9 cellular contexts compared by ENCODE assay signal in the genomic region with DNA sequence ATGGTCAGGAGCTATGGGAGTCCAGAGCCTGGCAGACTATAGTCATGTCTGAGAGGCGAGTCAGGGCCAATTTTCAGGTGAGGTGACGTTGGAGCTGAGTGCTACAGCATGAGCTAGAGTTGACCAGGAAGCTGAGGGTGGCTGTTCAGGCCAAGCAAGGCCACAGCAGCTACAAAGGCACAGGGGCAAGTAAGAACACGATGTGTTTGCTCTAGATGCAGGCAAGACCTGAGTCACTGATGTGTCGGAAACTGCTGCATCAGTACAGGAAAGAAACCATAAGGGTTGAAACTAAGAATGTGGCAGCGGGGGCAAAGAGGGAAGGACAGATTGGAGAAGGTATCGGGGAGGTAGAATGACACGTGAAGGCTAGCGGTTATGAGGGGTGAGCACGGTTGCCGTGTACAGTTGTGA. TPM values are rescaled to one million over a fixed set of nuclear protein-coding genes. Genes with fewer than 3 reads are reported as not detected.
DNase-seq lines count a peak whose midpoint lies in the region; ATAC-seq and TF ChIP-seq lines count a peak whose summit lies in the region.
"Had no signal": no experiment of that assay in that cellular context is flagged by ENCODE, and none has a peak within 500 bp of the region (broad histone marks: within the 10 kb centered on the region; RNA-seq: fewer than 3 reads in every experiment).

No MANE protein-coding gene starts in this region.

- H3K36me3 Mint-ChIP-seq in stimulated activated effector memory CD8-positive, alpha-beta T cell treated with anti-CD3 and anti-CD28 coated beads, Interleukin-12 subunit alpha, Interleukin-12 subunit beta, amount 100 ng/mL, for 72 hours = peaks cover 28% of the 10 kb centered on the region

- H3K36me3 ChIP-seq in heart right ventricle = no peaks in the 10 kb centered on the region

- H3K4me1 ChIP-seq in heart right ventricle = peaks cover 0 to 44% (median 0%) of the 10 kb centered on the region in 9 donors

- no peaks in the 10 kb centered on the region for H3K9me3 ChIP-seq in heart right ventricle

- intact Hi-C loops in posterior cingulate gyrus (cut with DNase I) (no loop called here), heart right ventricle (cut with DNase I) (no loop called here)

- H3K4me1 Mint-ChIP-seq in stimulated activated effector memory CD8-positive, alpha-beta T cell treated with anti-CD3 and anti-CD28 coated beads, Interleukin-12 subunit alpha, Interleukin-12 subunit beta, amount 100 ng/mL, for 72 hours = peaks cover 41% of the 10 kb centered on the region

- peak overlapping the region; percentile 81 for H3K27ac Mint-ChIP-seq in stimulated activated effector memory CD8-positive, alpha-beta T cell treated with anti-CD3 and anti-CD28 coated beads, Interleukin-12 subunit alpha, Interleukin-12 subunit beta, amount 100 ng/mL, for 72 hours

- H3K9me3 Mint-ChIP-seq in stimulated activated effector memory CD8-positive, alpha-beta T cell treated with anti-CD3 and anti-CD28 coated beads, Interleukin-12 subunit alpha, Interleukin-12 subunit beta, amount 100 ng/mL, for 72 hours = no peaks in the 10 kb centered on the region

- 89 to 91% methylated on average over 10 of the region's 10 CpGs for WGBS in heart right ventricle, 2 donors

- H3K4me3 ChIP-seq in heart right ventricle = no peak overlapping the region

- no peaks in the 10 kb centered on the region for H3K27me3 ChIP-seq in heart right ventricle

- peak; percentile 92 for ATAC-seq in esophagus mucosa
- peak; percentile 91 for ATAC-seq in stimulated activated effector memory CD8-positive, alpha-beta T cell treated with anti-CD3 and anti-CD28 coated beads, Interleukin-12 subunit alpha, Interleukin-12 subunit beta, amount 100 ng/mL, for 72 hours
- no peak for ATAC-seq in HG03342 (IDR thresholded peaks at IDR 0.05; ENCODE audit: unreplicated experiment)
- ATAC-seq in heart right ventricle = no peak

- peak; percentile 83 for DNase-seq in activated CD4-positive, alpha-beta T cell treated with anti-CD3 and anti-CD28 coated beads for 48 hours
- no peak for DNase-seq in activated CD4-positive, alpha-beta T cell treated with anti-CD3 and anti-CD28 coated beads, Interleukin-2, amount 50 U/mL, for 4 hours
- peak; percentile 40 for DNase-seq in activated CD4-positive, CD25-positive, alpha-beta regulatory T cell treated with anti-CD3 and anti-CD28 coated beads, Interleukin-2, amount 50 U/mL, for 72 hours
- DNase-seq in stimulated activated effector memory CD8-positive, alpha-beta T cell treated with anti-CD3 and anti-CD28 coated beads, Interleukin-12 subunit alpha, Interleukin-12 subunit beta, amount 100 ng/mL, for 72 hours (ENCODE audit: low spot score in 2 of 2) = peak in 1 of 2 donors; percentile 83
- DNase-seq in posterior cingulate gyrus (no peak), heart right ventricle (no peak)
- DNase-seq: KG1 had no signal

- TF ChIP-seq CTCF in heart right ventricle (IDR thresholded peaks at IDR 0.05) = no peak

- H3K4me3 Mint-ChIP-seq in stimulated activated effector memory CD8-positive, alpha-beta T cell treated with anti-CD3 and anti-CD28 coated beads, Interleukin-12 subunit alpha, Interleukin-12 subunit beta, amount 100 ng/mL, for 72 hours = peak overlapping the region; percentile 45

- H3K27ac ChIP-seq in heart right ventricle = peak overlapping the region in 1 of 10 donors; percentile 44

RNA-seq across cellular contexts. Expression of a gene that starts 11.8 kb away (rescaled TPM):
- total RNA-seq in esophagus mucosa (25.8 TPM), heart right ventricle (10 to 100 TPM; 11.1 to 30.5 (median 20.8) TPM)
- 10 to 100 TPM; 29.3 to 46.6 TPM for polyA plus RNA-seq in heart right ventricle

RNA-seq across cellular contexts. Expression of a gene that starts 13.1 kb away (rescaled TPM):
- total RNA-seq in esophagus mucosa = 324 TPM
- total RNA-seq in heart right ventricle = 100 to 1,000 TPM; 187 to 389 (median 246) TPM
- 100 to 1,000 TPM in 1 of 2 donors, 10 to 100 TPM in 1; 21.5 to 323 TPM for polyA plus RNA-seq in heart right ventricle

RNA-seq across cellular contexts. Expression of a gene that starts 32.9 kb away (rescaled TPM):
- 30.8 TPM for total RNA-seq in esophagus mucosa
- total RNA-seq in heart right ventricle = 10 to 100 TPM; 11.7 to 20.3 (median 15.1) TPM
- polyA plus RNA-seq in heart right ventricle = 10 to 100 TPM; 31.0 to 31.3 TPM

RNA-seq across cellular contexts. Expression of a gene that starts 33.1 kb away (rescaled TPM):
- total RNA-seq in esophagus mucosa (23.0 TPM), heart right ventricle (10 to 100 TPM; 13.4 to 27.3 (median 18.4) TPM)
- 10 to 100 TPM; 21.1 to 49.6 TPM for polyA plus RNA-seq in heart right ventricle

Comparison
In these comparisons a context has a peak if more than half of its experiments do, and no peak if none do; other contexts are left out.
1. DNase-seq: peak in activated CD4-positive, alpha-beta T cell treated with anti-CD3 and anti-CD28 coated beads for 48 hours (single experiment) and activated CD4-positive, CD25-positive, alpha-beta regulatory T cell treated with anti-CD3 and anti-CD28 coated beads, Interleukin-2, amount 50 U/mL, for 72 hours (single experiment); none in activated CD4-positive, alpha-beta T cell treated with anti-CD3 and anti-CD28 coated beads, Interleukin-2, amount 50 U/mL, for 4 hours (0 of 2), posterior cingulate gyrus (0 of 10) and heart right ventricle (0 of 2).
2. ATAC-seq: peak in esophagus mucosa (single experiment) and stimulated activated effector memory CD8-positive, alpha-beta T cell treated with anti-CD3 and anti-CD28 coated beads, Interleukin-12 subunit alpha, Interleukin-12 subunit beta, amount 100 ng/mL, for 72 hours (single experiment); none in HG03342 (single experiment) and heart right ventricle (0 of 8).